ENCODE assay signal across 8 cellular contexts in genomic region chr12:27523642-27524488, GRCh38. TPM values are rescaled to one million over a fixed set of nuclear protein-coding genes. Genes with fewer than 3 reads are reported as not detected.
DNase-seq lines count a peak whose midpoint lies in the region; ATAC-seq lines count a peak whose summit lies in the region.

Gene PPFIBP1 (plus strand): TSS chr12:27524206. CDS start chr12:27633397, 109,191 bp downstream.

- DNase-seq in AG20443 (ENCODE audit: low spot score) (peak; percentile 98), NCI-H460 (ENCODE audit: extremely low read depth, low read depth) (peak; percentile 96), cerebellar nuclear complex (lab: John Stamatoyannopoulos, UW) (peak; percentile 80 to 95), islet precursor cell (peak; percentile 100)
- peak; percentile 87 for DNase-seq in activated CD4-positive, CD25-positive, alpha-beta regulatory T cell treated with anti-CD3 and anti-CD28 coated beads, Interleukin-2, amount 50 U/mL, for 72 hours
- DNase-seq in stimulated activated CD4-positive, alpha-beta T cell treated with anti-CD3 and anti-CD28 coated beads, Interleukin-12 subunit alpha, Interleukin-12 subunit beta, amount 100 ng/mL, for 48 hours (ENCODE audit: low read depth in 2 of 3, low spot score in 1 of 3), result peak; percentile 98 to 100 (median 99)

- peak; percentile 94 for ATAC-seq in GM19035 (IDR thresholded peaks at IDR 0.05; ENCODE audit: unreplicated experiment)
- peak; percentile 95 for ATAC-seq in HG03354 (IDR thresholded peaks at IDR 0.05; ENCODE audit: poor library complexity, severe bottlenecking, unreplicated experiment)

RNA-seq across cellular contexts. Expression of gene PPFIBP1, which starts in this region (rescaled TPM):
- total RNA-seq in NCI-H460 (2014; rRNA removed; shearing (Covaris generic)), result 66.2 and 75.1 TPM in 2 replicates
- 34.6 and 54.7 TPM in 2 replicates for polyA plus RNA-seq in NCI-H460 (2014; cell fraction: nucleus; rRNA removed)

Comparison
In these comparisons a context has a peak if more than half of its experiments do, and no peak if none do; other contexts are left out.
1. Peak in every context shown above with its lines: DNase-seq and ATAC-seq.